ENCODE assay signal across 19 cellular contexts in genomic region chr3:190747566-190747965, GRCh38.
DNase-seq lines count a peak whose midpoint lies in the region; TF ChIP-seq lines count a peak whose summit lies in the region.
"Had no signal": no experiment of that assay in that cellular context is flagged by ENCODE, and none has a peak within 500 bp of the region (broad histone marks: within the 10 kb centered on the region; RNA-seq: fewer than 3 reads in every experiment).

No MANE protein-coding gene starts in this region.

- POLR2A ChIA-PET in HEK293T (lab: Yijun Ruan, JAX): no interaction called here

- no peaks in the 10 kb centered on the region for H3K36me3 ChIP-seq in fibroblast of lung (ENCODE audit: control insufficient read depth, insufficient read depth, low read length)

- TF ChIP-seq CTCF in fibroblast of lung (conservative IDR thresholded peaks at IDR 0.05 in 1 of 2, IDR thresholded peaks at IDR 0.05 in 1 of 2; ENCODE audit: low read depth in 1 of 2, low read length in 2 of 2): no peak
- no peak for TF ChIP-seq CTCF in retinal pigment epithelial cell (conservative IDR thresholded peaks at IDR 0.05; ENCODE audit: low read depth, low read length)

- no peak overlapping the region for H3K9ac ChIP-seq in fibroblast of lung (ENCODE audit: insufficient read depth, low read length)

- no peak overlapping the region for H3K4me2 ChIP-seq in fibroblast of lung (ENCODE audit: extremely low read depth, insufficient read depth, low read length)

- no peak overlapping the region for H2AFZ ChIP-seq in fibroblast of lung (ENCODE audit: low read length)

- H3K27me3 ChIP-seq in fibroblast of lung (ENCODE audit: control insufficient read depth, insufficient read depth, low read length): no peaks in the 10 kb centered on the region

- no peaks in the 10 kb centered on the region for H3K4me1 ChIP-seq in fibroblast of lung (ENCODE audit: control insufficient read depth, extremely low read depth, insufficient read depth, low read length)
- H3K4me1 ChIP-seq: Caco-2 had no signal

- no peaks in the 10 kb centered on the region for H3K79me2 ChIP-seq in fibroblast of lung (ENCODE audit: control insufficient read depth, insufficient read depth, low read length)

- H3K9me3 ChIP-seq in fibroblast of lung (ENCODE audit: control insufficient read depth, insufficient read depth, low read depth, low read length): no peaks in the 10 kb centered on the region
- H3K9me3 ChIP-seq: Caco-2 had no signal

- no peaks in the 10 kb centered on the region for H4K20me1 ChIP-seq in fibroblast of lung (ENCODE audit: control insufficient read depth, extremely low read depth, insufficient read depth, low read length)

- no peak overlapping the region for H3K27ac ChIP-seq in fibroblast of lung (ENCODE audit: insufficient read depth, low read length)
- H3K27ac ChIP-seq: HL-60 had no signal

- CTCF ChIA-PET in HEK293T (lab: Yijun Ruan, JAX): no interaction called here

- H3K4me3 ChIP-seq in fibroblast of lung (replicated peaks in 1 of 4; ENCODE audit: control extremely low read depth in 1 of 4, insufficient read depth in 1 of 4, low read depth in 3 of 4, low read length in 4 of 4): no peak overlapping the region
- H3K4me3 ChIP-seq in retinal pigment epithelial cell (ENCODE audit: low read length): no peak overlapping the region

- DNase-seq in AG20443 (ENCODE audit: low spot score) (peak; percentile 14), amniotic epithelial cell (ENCODE audit: low read depth) (peak; percentile 84), fibroblast of lung (ENCODE audit: low read depth in 2 of 2) (peak; percentile 2 to 10), retinal pigment epithelial cell (ENCODE audit: low read depth) (peak; percentile 53), activated T-cell treated with anti-CD3 and anti-CD28 coated beads for 4 hours (no peak), NCI-H1092 (lab: John Stamatoyannopoulos, UW) (no peak), HEK293T (ENCODE audit: extremely low spot score) (no peak)
- DNase-seq: Caco-2; CD4-positive, alpha-beta T cell; GDM1; H7; IMR-90; NCI-H1048; NCI-H1436 treated with DMSO at 0.1 percent for 48 hours; NCI-H2029 treated with DMSO at 0.1 percent for 48 hours; NCI-H510A; NCI-H748 treated with DMSO at 0.1 percent for 48 hours; SHP77 treated with DMSO at 0.1 percent for 48 hours had no signal

TF ChIP-seq in HEK293T, 16 proteins besides CTCF, POLR2A, EP300 and RAD21:
- TF ChIP-seq TARDBP (IDR thresholded peaks at IDR 0.05) (no peak), LEF1 (IDR thresholded peaks at IDR 0.05; ENCODE audit: borderline replicate concordance) (no peak), FOXA1 (IDR thresholded peaks at IDR 0.05) (no peak), PKNOX1 (IDR thresholded peaks at IDR 0.05) (no peak), BHLHE40 (IDR thresholded peaks at IDR 0.05; ENCODE audit: borderline replicate concordance) (no peak), FOXK2 (IDR thresholded peaks at IDR 0.05) (no peak)

Comparison
In these comparisons a context has a peak if more than half of its experiments do, and no peak if none do; other contexts are left out.
1. DNase-seq: peak in AG20443 (single experiment), amniotic epithelial cell (single experiment), fibroblast of lung (2 of 2) and retinal pigment epithelial cell (single experiment); none in activated T-cell treated with anti-CD3 and anti-CD28 coated beads for 4 hours (single experiment), NCI-H1092 (single experiment) and HEK293T (single experiment).